In genomic region chr3:71069797-71070196, GRCh38 we compare ENCODE assay signal across 9 cellular contexts.
DNase-seq lines count a peak whose midpoint lies in the region; ATAC-seq and TF ChIP-seq lines count a peak whose summit lies in the region.
"Had no signal": no experiment of that assay in that cellular context is flagged by ENCODE, and none has a peak within 500 bp of the region (broad histone marks: within the 10 kb centered on the region; RNA-seq: fewer than 3 reads in every experiment).

No MANE protein-coding gene starts in this region.

- no peaks in the 10 kb centered on the region for H3K9me2 ChIP-seq in SK-N-SH
- no peaks in the 10 kb centered on the region for H3K9me2 ChIP-seq in hepatocyte (replicated peaks; ENCODE audit: insufficient read depth)

- peak; percentile 74 for TF ChIP-seq RAD21 in SK-N-SH (IDR thresholded peaks at IDR 0.05; ENCODE audit: low read length)

- H3K9me3 ChIP-seq in SK-N-SH: no peaks in the 10 kb centered on the region
- H3K9me3 ChIP-seq in hepatocyte (ENCODE audit: low read depth): no peaks in the 10 kb centered on the region

- H3K4me2 ChIP-seq in SK-N-SH (no peak overlapping the region), hepatocyte (peak overlapping the region; percentile 50)

- H3K79me2 ChIP-seq in SK-N-SH (ENCODE audit: insufficient read depth): peaks cover 60% of the 10 kb centered on the region
- peaks cover 84% of the 10 kb centered on the region for H3K79me2 ChIP-seq in hepatocyte

- H3K9me3 Mint-ChIP-seq in activated naive CD8-positive, alpha-beta T cell treated with anti-CD3 and anti-CD28 coated beads, Interleukin-2, amount 10 ng/mL, durations not matched to agents 7 days and 5 days: no peaks in the 10 kb centered on the region

- DNase-seq in DMS153 treated with DMSO at 0.1 percent for 48 hours (lab: John Stamatoyannopoulos, UW; ENCODE audit: unreplicated experiment) (peak; percentile 36), SK-N-SH (peak; percentile 56), hepatocyte (ENCODE audit: low spot score) (peak; percentile 42), retina (no peak)
- peak; percentile 66 for DNase-seq in activated naive CD8-positive, alpha-beta T cell treated with anti-CD3 and anti-CD28 coated beads, Interleukin-2, amount 10 ng/mL, durations not matched to agents 7 days and 5 days
- DNase-seq in stimulated activated CD4-positive, alpha-beta T cell treated with anti-CD3 and anti-CD28 coated beads, Interleukin-15, amount 100 ng/mL, for 1 hour (ENCODE audit: low read depth in 1 of 2, low spot score in 1 of 2): peak; percentile 36 to 51

- H3K4me3 ChIP-seq in SK-N-SH (ENCODE audit: low read depth in 2 of 2, low read length in 1 of 2): no peak overlapping the region; a peak in 1 of 4 replicates
- H3K4me3 ChIP-seq in hepatocyte: no peak overlapping the region
- H3K4me3 ChIP-seq: SK-N-MC had no signal

- no peaks in the 10 kb centered on the region for H3K27me3 Mint-ChIP-seq in activated naive CD8-positive, alpha-beta T cell treated with anti-CD3 and anti-CD28 coated beads, Interleukin-2, amount 10 ng/mL, durations not matched to agents 7 days and 5 days

- H3K4me3 Mint-ChIP-seq in activated naive CD8-positive, alpha-beta T cell treated with anti-CD3 and anti-CD28 coated beads, Interleukin-2, amount 10 ng/mL, durations not matched to agents 7 days and 5 days: peak overlapping the region; percentile 15

- H3K4me1 ChIP-seq in SK-N-SH (ENCODE audit: control insufficient read depth in 1 of 2, insufficient read depth in 2 of 2, low read depth in 1 of 2, low read length in 1 of 2) (peaks cover 6 to 20% of the 10 kb centered on the region in 2 experiments; a peak in 2 of 4 replicates), hepatocyte (ENCODE audit: insufficient read depth) (peaks cover 32% of the 10 kb centered on the region)

- TF ChIP-seq CTCF in SK-N-SH (IDR thresholded peaks at IDR 0.05): peak; percentile 65
- peak; percentile 46 for TF ChIP-seq CTCF in hepatocyte (IDR thresholded peaks at IDR 0.05; ENCODE audit: poor library complexity)

- no peak overlapping the region for H3K9ac ChIP-seq in SK-N-SH

- H4K20me1 ChIP-seq in SK-N-SH (ENCODE audit: insufficient read depth) (no peaks in the 10 kb centered on the region), hepatocyte (ENCODE audit: insufficient read depth, poor library complexity, severe bottlenecking) (no peaks in the 10 kb centered on the region)

- POLR2A ChIA-PET in SK-N-SH (lab: Yijun Ruan, JAX): no interaction called here
- POLR2A ChIA-PET in activated naive CD8-positive, alpha-beta T cell treated with anti-CD3 and anti-CD28 coated beads, Interleukin-2, amount 10 ng/mL, durations not matched to agents 7 days and 5 days (lab: Charles Lee): interaction anchor here (1.5 to 1.9 kb wide), 5 partner anchors 9 to 513 kb away, joined by 3 to 6 read pairs (median 5); partner anchors contain the start of gene FOXP1

- H2AFZ ChIP-seq in SK-N-SH (ENCODE audit: low read depth) (no peak overlapping the region), hepatocyte (no peak overlapping the region)

- no peak overlapping the region for H3K27ac ChIP-seq in SK-N-SH (ENCODE audit: low read depth in 2 of 2, low read length in 1 of 2)
- H3K27ac ChIP-seq in hepatocyte: peak overlapping the region; percentile 68
- H3K27ac ChIP-seq: SK-N-MC had no signal

- ATAC-seq in HG03469 (IDR thresholded peaks at IDR 0.05; ENCODE audit: unreplicated experiment): peak; percentile 35
- peak; percentile 40 for ATAC-seq in activated naive CD8-positive, alpha-beta T cell treated with anti-CD3 and anti-CD28 coated beads, Interleukin-2, amount 10 ng/mL, durations not matched to agents 7 days and 5 days (ENCODE audit: low read depth)
- no peak for ATAC-seq in HG03135 (IDR thresholded peaks at IDR 0.05; ENCODE audit: unreplicated experiment)

- CTCF ChIA-PET in SK-N-SH (lab: Yijun Ruan, JAX): interaction anchor here (1.0 to 2.0 kb wide), 3 partner anchors 17 to 375 kb away, joined by 3 to 5 read pairs (median 4); no protein-coding TSS in a partner anchor

- TF ChIP-seq EP300 in SK-N-SH (IDR thresholded peaks at IDR 0.05; ENCODE audit: borderline replicate concordance in 1 of 2, low read depth in 1 of 2, low read length in 1 of 2): no peak

- H3K27ac Mint-ChIP-seq in activated naive CD8-positive, alpha-beta T cell treated with anti-CD3 and anti-CD28 coated beads, Interleukin-2, amount 10 ng/mL, durations not matched to agents 7 days and 5 days: peak overlapping the region; percentile 63

- WGBS in SK-N-SH (ENCODE audit: low lambda C conversion rate): 78% methylated on average over 4 of the region's 4 CpGs
- 76% methylated on average over 4 of the region's 4 CpGs for WGBS in hepatocyte (ENCODE audit: low lambda C conversion rate, missing lambda C conversion rate)

- H3K36me3 ChIP-seq in SK-N-SH (replicated peaks in 1 of 2; ENCODE audit: control insufficient read depth in 1 of 2, insufficient read depth in 2 of 2, low read length in 1 of 2) (no peaks in the 10 kb centered on the region), hepatocyte (replicated peaks; ENCODE audit: insufficient read depth, low read depth) (no peaks in the 10 kb centered on the region)

- H3K4me1 Mint-ChIP-seq in activated naive CD8-positive, alpha-beta T cell treated with anti-CD3 and anti-CD28 coated beads, Interleukin-2, amount 10 ng/mL, durations not matched to agents 7 days and 5 days: peaks cover 52% of the 10 kb centered on the region

- H3K27me3 ChIP-seq in SK-N-SH (ENCODE audit: insufficient read depth) (no peaks in the 10 kb centered on the region), hepatocyte (no peaks in the 10 kb centered on the region)

- H3F3A ChIP-seq in SK-N-SH (replicated peaks; ENCODE audit: insufficient read depth): peaks cover 23% of the 10 kb centered on the region

- peaks cover 6% of the 10 kb centered on the region for H3K36me3 Mint-ChIP-seq in activated naive CD8-positive, alpha-beta T cell treated with anti-CD3 and anti-CD28 coated beads, Interleukin-2, amount 10 ng/mL, durations not matched to agents 7 days and 5 days

TF ChIP-seq in SK-N-SH, 30 proteins besides CTCF, POLR2A, EP300 and RAD21:
- TF ChIP-seq FOXJ3 (CRISPR knock-in tag; IDR thresholded peaks at IDR 0.05) (no peak), JUND (IDR thresholded peaks at IDR 0.05) (no peak), SMC3 (IDR thresholded peaks at IDR 0.05; ENCODE audit: low read depth, low read length) (peak; percentile 51), RXRA (IDR thresholded peaks at IDR 0.05; ENCODE audit: borderline replicate concordance, low read depth) (no peak)
TF ChIP-seq in SK-N-SH: peak in this region for 1.
